28 cellular contexts compared by ENCODE assay signal in genomic region chr11:34136420-34136819, GRCh38.
"Had no signal": no experiment of that assay in that cellular context is flagged by ENCODE, and none has a peak within 500 bp of the region (broad histone marks: within the 10 kb centered on the region; RNA-seq: fewer than 3 reads in every experiment).

No MANE protein-coding gene starts in this region.

- H3K4me3 ChIP-seq: breast epithelium, SJSA1 had no signal

- DNase-seq: activated CD4-positive, alpha-beta T cell treated with anti-CD3 and anti-CD28 coated beads for 4 hours; activated CD8-positive, alpha-beta memory T cell treated with anti-CD3 and anti-CD28 coated beads, Interleukin-2, amount 10 ng/mL, durations not matched to agents 7 days and 5 days; activated gamma-delta T cell; activated naive CD4-positive, alpha-beta T cell treated with anti-CD3 and anti-CD28 coated beads for 36 hours; activated T-cell treated with anti-CD3 and anti-CD28 coated beads, Interleukin-2, amount 50 U/mL, for 48 hours; amygdala; central memory CD4-positive, alpha-beta T cell; IMR-90; Kasumi-1; KBM-7; NCI-H1048; NCI-H146; NCI-H2029; NCI-H2107; NCI-H2171 treated with DMSO at 0.1 percent for 48 hours; NCI-H226; NCI-H526; NCI-H82; OCI-M1; RPMI8226; SHP77; SW 1271 had no signal

- H3K27me3 ChIP-seq: breast epithelium, SJSA1 had no signal

- ATAC-seq: activated CD4-positive, CD25-positive, alpha-beta regulatory T cell treated with anti-CD3 and anti-CD28 coated beads, Interleukin-2, amount 50 U/mL, for 24 hours; activated CD8-positive, alpha-beta memory T cell treated with anti-CD3 and anti-CD28 coated beads, Interleukin-2, amount 10 ng/mL, durations not matched to agents 7 days and 5 days; activated T-helper 17 cell treated with anti-CD3 and anti-CD28 coated beads, Interleukin-2, amount 50 U/mL, for 72 hours; Panc1; SK-N-SH treated with all-trans-retinoic acid at 6 μM for 48 hours had no signal

- H3K27ac ChIP-seq: breast epithelium, SJSA1 had no signal
